Comparison of ENCODE assay signal across 17 cellular contexts in genomic region chr2:46952171-46952570, GRCh38. TPM values are rescaled to one million over a fixed set of nuclear protein-coding genes. Genes with fewer than 3 reads are reported as not detected.
DNase-seq lines count a peak whose midpoint lies in the region; ATAC-seq lines count a peak whose summit lies in the region.
"Had no signal": no experiment of that assay in that cellular context is flagged by ENCODE, and none has a peak within 500 bp of the region (broad histone marks: within the 10 kb centered on the region; RNA-seq: fewer than 3 reads in every experiment).

No MANE protein-coding gene starts in this region.

- peak overlapping the region; percentile 75 for H3K27ac Mint-ChIP-seq in stimulated activated naive CD8-positive, alpha-beta T cell treated with anti-CD3 and anti-CD28 coated beads, Interleukin-15, Interleukin-2, amounts not matched to agents 100 ng/mL and 50 ng/mL, for 24 hours
- no peak overlapping the region for H3K27ac Mint-ChIP-seq in stimulated activated naive CD8-positive, alpha-beta T cell treated with anti-CD3 and anti-CD28 coated beads, Interleukin-15, amount 100 ng/mL, for 72 hours
- no peak overlapping the region for H3K27ac Mint-ChIP-seq in IgD-negative memory B cell
- peak overlapping the region; percentile 79 to 87 for H3K27ac Mint-ChIP-seq in effector memory CD8-positive, alpha-beta T cell

- H3K9me3 Mint-ChIP-seq in stimulated activated naive CD8-positive, alpha-beta T cell treated with anti-CD3 and anti-CD28 coated beads, Interleukin-15, Interleukin-2, amounts not matched to agents 100 ng/mL and 50 ng/mL, for 24 hours, result no peaks in the 10 kb centered on the region
- no peaks in the 10 kb centered on the region for H3K9me3 Mint-ChIP-seq in stimulated activated naive CD8-positive, alpha-beta T cell treated with anti-CD3 and anti-CD28 coated beads, Interleukin-15, amount 100 ng/mL, for 72 hours
- H3K9me3 Mint-ChIP-seq in IgD-negative memory B cell, result no peaks in the 10 kb centered on the region
- no peaks in the 10 kb centered on the region for H3K9me3 Mint-ChIP-seq in effector memory CD8-positive, alpha-beta T cell
- H3K9me3 Mint-ChIP-seq: CD8-positive, alpha-beta T cell had no signal

- H3K27me3 Mint-ChIP-seq in stimulated activated naive CD8-positive, alpha-beta T cell treated with anti-CD3 and anti-CD28 coated beads, Interleukin-15, Interleukin-2, amounts not matched to agents 100 ng/mL and 50 ng/mL, for 24 hours, result no peaks in the 10 kb centered on the region
- no peaks in the 10 kb centered on the region for H3K27me3 Mint-ChIP-seq in stimulated activated naive CD8-positive, alpha-beta T cell treated with anti-CD3 and anti-CD28 coated beads, Interleukin-15, amount 100 ng/mL, for 72 hours
- no peaks in the 10 kb centered on the region for H3K27me3 Mint-ChIP-seq in IgD-negative memory B cell
- no peaks in the 10 kb centered on the region for H3K27me3 Mint-ChIP-seq in effector memory CD8-positive, alpha-beta T cell

- H3K36me3 Mint-ChIP-seq in stimulated activated naive CD8-positive, alpha-beta T cell treated with anti-CD3 and anti-CD28 coated beads, Interleukin-15, Interleukin-2, amounts not matched to agents 100 ng/mL and 50 ng/mL, for 24 hours (ENCODE audit: low read depth), result peaks cover 56% of the 10 kb centered on the region
- H3K36me3 Mint-ChIP-seq in IgD-negative memory B cell, result peaks cover 6% of the 10 kb centered on the region
- H3K36me3 Mint-ChIP-seq in effector memory CD8-positive, alpha-beta T cell (ENCODE audit: insufficient read depth), result peaks cover 51% of the 10 kb centered on the region

- no peak overlapping the region for H3K4me3 Mint-ChIP-seq in stimulated activated naive CD8-positive, alpha-beta T cell treated with anti-CD3 and anti-CD28 coated beads, Interleukin-15, Interleukin-2, amounts not matched to agents 100 ng/mL and 50 ng/mL, for 24 hours
- H3K4me3 Mint-ChIP-seq in stimulated activated naive CD8-positive, alpha-beta T cell treated with anti-CD3 and anti-CD28 coated beads, Interleukin-15, amount 100 ng/mL, for 72 hours, result no peak overlapping the region
- H3K4me3 Mint-ChIP-seq in IgD-negative memory B cell, result peak overlapping the region in 3 of 4 donors; percentile 34 to 54 (median 52)
- no peak overlapping the region for H3K4me3 Mint-ChIP-seq in effector memory CD8-positive, alpha-beta T cell
- H3K4me3 Mint-ChIP-seq: CD8-positive, alpha-beta T cell had no signal

- ATAC-seq in stimulated activated naive CD8-positive, alpha-beta T cell treated with anti-CD3 and anti-CD28 coated beads, Interleukin-15, amount 100 ng/mL, for 72 hours, result no peak
- ATAC-seq in effector memory CD8-positive, alpha-beta T cell (replicated peaks), result no peak
- no peak for ATAC-seq in GM19324 (IDR thresholded peaks at IDR 0.05; ENCODE audit: low FRiP score, unreplicated experiment)
- ATAC-seq: CD8-positive, alpha-beta T cell; GM12878; HepG2 had no signal

- no peak for DNase-seq in stimulated activated naive CD8-positive, alpha-beta T cell treated with anti-CD3 and anti-CD28 coated beads, Interleukin-15, amount 100 ng/mL, for 72 hours
- DNase-seq in effector memory CD8-positive, alpha-beta T cell, result no peak
- DNase-seq in GM19240 (ENCODE audit: insufficient read length, low spot score) (no peak), ecto neural progenitor cell (ENCODE audit: low spot score) (no peak), NCI-H226 (no peak)
- DNase-seq: 8988T; CD8-positive, alpha-beta T cell; DMS 273 treated with DMSO at 0.1 percent for 48 hours; DMS53; DND-41; EL; GM23248 had no signal

- peaks cover 31% of the 10 kb centered on the region for H3K4me1 Mint-ChIP-seq in stimulated activated naive CD8-positive, alpha-beta T cell treated with anti-CD3 and anti-CD28 coated beads, Interleukin-15, Interleukin-2, amounts not matched to agents 100 ng/mL and 50 ng/mL, for 24 hours (ENCODE audit: low read depth)
- H3K4me1 Mint-ChIP-seq in stimulated activated naive CD8-positive, alpha-beta T cell treated with anti-CD3 and anti-CD28 coated beads, Interleukin-15, amount 100 ng/mL, for 72 hours, result peaks cover 40% of the 10 kb centered on the region
- H3K4me1 Mint-ChIP-seq in IgD-negative memory B cell, result peaks cover 41 to 48% (median 45%) of the 10 kb centered on the region in 3 donors
- H3K4me1 Mint-ChIP-seq in effector memory CD8-positive, alpha-beta T cell (ENCODE audit: low read depth in 2 of 2), result peaks cover 21 to 28% of the 10 kb centered on the region in 2 donors

RNA-seq across cellular contexts. Expression of gene TTC7A, which starts 11.1 kb away (rescaled TPM):
- 46.9 TPM for polyA plus RNA-seq in IgD-negative memory B cell

RNA-seq across cellular contexts. Expression of gene MCFD2, which starts 36.6 kb away (rescaled TPM):
- polyA plus RNA-seq in IgD-negative memory B cell, result 25.2 TPM

Comparison
In these comparisons a context has a peak if more than half of its experiments do, and no peak if none do; other contexts are left out.
1. H3K27ac Mint-ChIP-seq: peak in stimulated activated naive CD8-positive, alpha-beta T cell treated with anti-CD3 and anti-CD28 coated beads, Interleukin-15, Interleukin-2, amounts not matched to agents 100 ng/mL and 50 ng/mL, for 24 hours (single experiment) and effector memory CD8-positive, alpha-beta T cell (2 of 2); none in stimulated activated naive CD8-positive, alpha-beta T cell treated with anti-CD3 and anti-CD28 coated beads, Interleukin-15, amount 100 ng/mL, for 72 hours (0 of 2) and IgD-negative memory B cell (0 of 3).
2. H3K4me3 Mint-ChIP-seq: peak in IgD-negative memory B cell (3 of 4); none in stimulated activated naive CD8-positive, alpha-beta T cell treated with anti-CD3 and anti-CD28 coated beads, Interleukin-15, Interleukin-2, amounts not matched to agents 100 ng/mL and 50 ng/mL, for 24 hours (single experiment), stimulated activated naive CD8-positive, alpha-beta T cell treated with anti-CD3 and anti-CD28 coated beads, Interleukin-15, amount 100 ng/mL, for 72 hours (0 of 2) and effector memory CD8-positive, alpha-beta T cell (0 of 2).